Comparison of ENCODE assay signal across 9 cellular contexts in the genomic region with DNA sequence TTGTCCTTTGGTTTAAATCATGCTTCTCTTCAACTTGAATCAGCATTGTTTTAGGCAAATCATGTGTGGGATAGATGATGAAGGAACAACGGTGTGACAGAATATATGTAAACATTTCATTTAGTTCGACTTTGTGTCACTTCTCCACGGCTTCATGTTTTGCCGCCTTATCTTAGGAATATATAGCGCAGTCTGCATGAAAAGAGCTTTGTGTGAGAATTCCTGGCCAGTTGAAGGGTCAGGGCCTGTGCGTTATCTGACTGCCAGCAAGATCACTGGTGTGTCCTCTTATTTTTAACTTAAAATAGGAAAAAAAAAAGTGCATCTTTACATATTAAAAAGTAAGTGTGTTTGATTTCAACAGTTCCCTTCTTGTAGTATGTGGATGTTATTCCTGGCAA.
DNase-seq lines count a peak whose midpoint lies in the region; ATAC-seq and TF ChIP-seq lines count a peak whose summit lies in the region.
"Had no signal": no experiment of that assay in that cellular context is flagged by ENCODE, and none has a peak within 500 bp of the region (broad histone marks: within the 10 kb centered on the region; RNA-seq: fewer than 3 reads in every experiment).

No MANE protein-coding gene starts in this region.

- no peaks in the 10 kb centered on the region for H3K23me2 ChIP-seq in H9 (ENCODE audit: insufficient read length, low read depth, low read length, poor library complexity, severe bottlenecking)

- no peak overlapping the region for H3K4me2 ChIP-seq in H9 (ENCODE audit: insufficient read depth, insufficient read length, low read length)

- no peak overlapping the region for H3K23ac ChIP-seq in H9 (ENCODE audit: insufficient read length, low read depth, low read length)

- H2BK12ac ChIP-seq in H9 (ENCODE audit: insufficient read length, low read depth, low read length) = no peak overlapping the region

- H3K79me2 ChIP-seq in H9 (ENCODE audit: insufficient read depth, low read length) = no peaks in the 10 kb centered on the region

- no peak overlapping the region for H3T11ph ChIP-seq in H9 (ENCODE audit: low read length)

- H3K4me1 Mint-ChIP-seq in H9 = peaks cover 7 to 9% of the 10 kb centered on the region in 2 experiments

- TF ChIP-seq CTCF in H9 (conservative IDR thresholded peaks at IDR 0.05) = no peak

- H3K4me3 ChIP-seq in adipocyte (ENCODE audit: low read length) = peak overlapping the region; percentile 82
- H3K4me3 ChIP-seq in iPS-18a (ENCODE audit: low read length) = peak overlapping the region; percentile 15

- H2AFZ ChIP-seq in H9 (ENCODE audit: low read length) = peak overlapping the region; percentile 73

- H4K5ac ChIP-seq in H9 (ENCODE audit: insufficient read length, low read depth, low read length) = no peak overlapping the region

- H3K36me3 Mint-ChIP-seq in H9 (ENCODE audit: insufficient read depth in 1 of 3, low read depth in 3 of 3) = no peaks in the 10 kb centered on the region
- H3K36me3 Mint-ChIP-seq: activated naive CD8-positive, alpha-beta T cell; IgD-negative memory B cell had no signal

- peaks cover 0 to 5% of the 10 kb centered on the region in 2 experiments; a peak in 3 of 5 replicates for H3K9me3 Mint-ChIP-seq in H9

- no CpG with 5 or more reads among the region's 6 CpGs for WGBS in H9 (ENCODE audit: extremely low coverage, insufficient read length, low lambda C conversion rate)

- H4K91ac ChIP-seq in H9 (ENCODE audit: insufficient read length, low read depth, low read length) = no peak overlapping the region

- H2AK5ac ChIP-seq in H9 (ENCODE audit: insufficient read length, low read length) = no peak overlapping the region

- H3K14ac ChIP-seq in H9 (ENCODE audit: insufficient read depth, low read length) = no peak overlapping the region

- no peaks in the 10 kb centered on the region for H3K4me1 ChIP-seq in H9 (ENCODE audit: insufficient read depth, low read length)
- peaks cover 10% of the 10 kb centered on the region for H3K4me1 ChIP-seq in adipocyte (ENCODE audit: control insufficient read depth, insufficient read depth, low read length)
- H3K4me1 ChIP-seq in iPS-18a (ENCODE audit: control insufficient read depth, low read depth, low read length) = peaks cover 6% of the 10 kb centered on the region

- H3K9ac ChIP-seq in H9 (ENCODE audit: extremely low read depth, insufficient read length, low read length) = no peak overlapping the region
- H3K9ac ChIP-seq in adipocyte (ENCODE audit: low read length) = peak overlapping the region; percentile 87
- peak overlapping the region; percentile 10 for H3K9ac ChIP-seq in iPS-18a (ENCODE audit: low read length)

- ATAC-seq in GM18870 (IDR thresholded peaks at IDR 0.05; ENCODE audit: unreplicated experiment) = no peak

- H2BK20ac ChIP-seq in H9 (ENCODE audit: low read depth, low read length, poor library complexity, severe bottlenecking) = no peak overlapping the region

- H3K9me3 ChIP-seq in H9 (ENCODE audit: control insufficient read depth, low read depth, low read length) = no peaks in the 10 kb centered on the region
- no peaks in the 10 kb centered on the region for H3K9me3 ChIP-seq in adipocyte (ENCODE audit: control insufficient read depth, low read length)
- no peaks in the 10 kb centered on the region for H3K9me3 ChIP-seq in iPS-18a (ENCODE audit: control insufficient read depth, low read depth, low read length)

- H3K27ac Mint-ChIP-seq in H9 = no peak overlapping the region
- H3K27ac Mint-ChIP-seq: activated naive CD8-positive, alpha-beta T cell; IgD-negative memory B cell had no signal

- no peak overlapping the region for H2BK120ac ChIP-seq in H9 (ENCODE audit: low read depth, low read length, poor library complexity, severe bottlenecking)

- no peak overlapping the region for H4K8ac ChIP-seq in H9 (replicated peaks; ENCODE audit: insufficient read length, low read depth, low read length)

- H3K36me3 ChIP-seq in adipocyte (ENCODE audit: control insufficient read depth, insufficient read depth, low read length, severe bottlenecking) (no peaks in the 10 kb centered on the region), iPS-18a (ENCODE audit: control insufficient read depth, low read depth, low read length) (no peaks in the 10 kb centered on the region)

- H3K56ac ChIP-seq in H9 (ENCODE audit: insufficient read length, low read depth, low read length) = no peak overlapping the region

- H2BK15ac ChIP-seq in H9 (ENCODE audit: low read depth, low read length) = no peak overlapping the region

- no peak overlapping the region for H3K18ac ChIP-seq in H9 (ENCODE audit: insufficient read length, low read depth, low read length)

- H3K27ac ChIP-seq in H9 (ENCODE audit: insufficient read length, low read depth, low read length) (no peak overlapping the region), iPS-18a (ENCODE audit: low read length) (no peak overlapping the region), substantia nigra (ENCODE audit: low read depth, low read length, poor library complexity, severe bottlenecking) (peak overlapping the region; percentile 81)

- H3K27me3 Mint-ChIP-seq in H9 (ENCODE audit: low read depth) = no peaks in the 10 kb centered on the region
- H3K27me3 Mint-ChIP-seq: activated naive CD8-positive, alpha-beta T cell; IgD-negative memory B cell had no signal

- DNase-seq in H9 = no peak
- DNase-seq in adipocyte (ENCODE audit: low read depth) = peak; percentile 53
- DNase-seq in substantia nigra (lab: John Stamatoyannopoulos, UW) = peak in 12 of 49 donors; percentile 4 to 44 (median 24)
- no peak for DNase-seq in NCI-H146 (lab: John Stamatoyannopoulos, UW)
- no peak for DNase-seq in dedifferentiated amniotic fluid mesenchymal stem cell (ENCODE audit: extremely low spot score)

- no peak overlapping the region for H3K4ac ChIP-seq in H9 (ENCODE audit: low read depth, low read length)

- no peak overlapping the region for H2BK5ac ChIP-seq in H9 (ENCODE audit: insufficient read length, low read length)

- no peak overlapping the region for H3K4me3 Mint-ChIP-seq in H9
- H3K4me3 Mint-ChIP-seq: activated naive CD8-positive, alpha-beta T cell had no signal

- H4K20me1 ChIP-seq in H9 (ENCODE audit: control insufficient read depth, insufficient read depth, insufficient read length) = no peaks in the 10 kb centered on the region

- H3K27me3 ChIP-seq in H9 (ENCODE audit: insufficient read depth, low read length) (no peaks in the 10 kb centered on the region), adipocyte (replicated peaks; ENCODE audit: control insufficient read depth, insufficient read depth, low read length) (no peaks in the 10 kb centered on the region), iPS-18a (ENCODE audit: control insufficient read depth, insufficient read depth, low read length) (no peaks in the 10 kb centered on the region)

- H3K79me1 ChIP-seq in H9 (ENCODE audit: insufficient read depth, low read depth, low read length, poor library complexity, severe bottlenecking) = no peaks in the 10 kb centered on the region
